1 cellular context compared by ENCODE assay signal in genomic region chr1:40708750-40709099, GRCh38.
TF ChIP-seq lines count a peak whose summit lies in the region.

No MANE protein-coding gene starts in this region.

TF ChIP-seq in GM12878, 131 proteins besides CTCF, POLR2A, EP300 and RAD21 (continued from another document):
- TF ChIP-seq, protein P1, sequence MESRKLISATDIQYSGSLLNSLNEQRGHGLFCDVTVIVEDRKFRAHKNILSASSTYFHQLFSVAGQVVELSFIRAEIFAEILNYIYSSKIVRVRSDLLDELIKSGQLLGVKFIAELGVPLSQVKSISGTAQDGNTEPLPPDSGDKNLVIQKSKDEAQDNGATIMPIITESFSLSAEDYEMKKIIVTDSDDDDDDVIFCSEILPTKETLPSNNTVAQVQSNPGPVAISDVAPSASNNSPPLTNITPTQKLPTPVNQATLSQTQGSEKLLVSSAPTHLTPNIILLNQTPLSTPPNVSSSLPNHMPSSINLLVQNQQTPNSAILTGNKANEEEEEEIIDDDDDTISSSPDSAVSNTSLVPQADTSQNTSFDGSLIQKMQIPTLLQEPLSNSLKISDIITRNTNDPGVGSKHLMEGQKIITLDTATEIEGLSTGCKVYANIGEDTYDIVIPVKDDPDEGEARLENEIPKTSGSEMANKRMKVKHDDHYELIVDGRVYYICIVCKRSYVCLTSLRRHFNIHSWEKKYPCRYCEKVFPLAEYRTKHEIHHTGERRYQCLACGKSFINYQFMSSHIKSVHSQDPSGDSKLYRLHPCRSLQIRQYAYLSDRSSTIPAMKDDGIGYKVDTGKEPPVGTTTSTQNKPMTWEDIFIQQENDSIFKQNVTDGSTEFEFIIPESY (IDR thresholded peaks at IDR 0.05), result no peak
- TF ChIP-seq CBX3 (IDR thresholded peaks at IDR 0.05; ENCODE audit: borderline replicate concordance, low read depth) (no peak), BMI1 (IDR thresholded peaks at IDR 0.05; ENCODE audit: borderline replicate concordance) (peak; percentile 76; the same call in 1 of the 2 replicates), TCF3 (IDR thresholded peaks at IDR 0.05; ENCODE audit: borderline replicate concordance, insufficient read depth, low read depth, low read length) (no peak), ZNF207 (IDR thresholded peaks at IDR 0.05; ENCODE audit: borderline replicate concordance) (no peak), EZH2 (IDR thresholded peaks at IDR 0.05; ENCODE audit: borderline replicate concordance, control insufficient read depth, low read depth, low read length) (no peak), POLR2AphosphoS5 (IDR thresholded peaks at IDR 0.05; ENCODE audit: low read length) (no peak), HSF1 (IDR thresholded peaks at IDR 0.05; ENCODE audit: low read depth, low read length) (no peak), FOXM1 (IDR thresholded peaks at IDR 0.05; ENCODE audit: low read depth, low read length) (0 out of 2 replicates have a peak, but pooled peaks have one; percentile 26), SUZ12 (IDR thresholded peaks at IDR 0.05; ENCODE audit: unreplicated experiment) (no peak), MXI1 (IDR thresholded peaks at IDR 0.05; ENCODE audit: low read depth, low read length) (peak; percentile 72; the same call in 1 of the 2 replicates), CREM (IDR thresholded peaks at IDR 0.05; ENCODE audit: low read depth) (no peak)
- TF ChIP-seq, protein P2, sequence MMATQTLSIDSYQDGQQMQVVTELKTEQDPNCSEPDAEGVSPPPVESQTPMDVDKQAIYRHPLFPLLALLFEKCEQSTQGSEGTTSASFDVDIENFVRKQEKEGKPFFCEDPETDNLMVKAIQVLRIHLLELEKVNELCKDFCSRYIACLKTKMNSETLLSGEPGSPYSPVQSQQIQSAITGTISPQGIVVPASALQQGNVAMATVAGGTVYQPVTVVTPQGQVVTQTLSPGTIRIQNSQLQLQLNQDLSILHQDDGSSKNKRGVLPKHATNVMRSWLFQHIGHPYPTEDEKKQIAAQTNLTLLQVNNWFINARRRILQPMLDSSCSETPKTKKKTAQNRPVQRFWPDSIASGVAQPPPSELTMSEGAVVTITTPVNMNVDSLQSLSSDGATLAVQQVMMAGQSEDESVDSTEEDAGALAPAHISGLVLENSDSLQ (IDR thresholded peaks at IDR 0.05), result peak; percentile 98
- TF ChIP-seq, protein P3, sequence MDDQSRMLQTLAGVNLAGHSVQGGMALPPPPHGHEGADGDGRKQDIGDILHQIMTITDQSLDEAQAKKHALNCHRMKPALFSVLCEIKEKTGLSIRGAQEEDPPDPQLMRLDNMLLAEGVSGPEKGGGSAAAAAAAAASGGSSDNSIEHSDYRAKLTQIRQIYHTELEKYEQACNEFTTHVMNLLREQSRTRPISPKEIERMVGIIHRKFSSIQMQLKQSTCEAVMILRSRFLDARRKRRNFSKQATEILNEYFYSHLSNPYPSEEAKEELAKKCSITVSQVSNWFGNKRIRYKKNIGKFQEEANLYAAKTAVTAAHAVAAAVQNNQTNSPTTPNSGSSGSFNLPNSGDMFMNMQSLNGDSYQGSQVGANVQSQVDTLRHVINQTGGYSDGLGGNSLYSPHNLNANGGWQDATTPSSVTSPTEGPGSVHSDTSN (IDR thresholded peaks at IDR 0.05; ENCODE audit: insufficient replicate concordance, low read depth, low read length), result peak; percentile 90
